In genomic region chr2:239035361-239035814, GRCh38 we compare ENCODE assay signal across 1 cellular context.
TF ChIP-seq lines count a peak whose summit lies in the region.

No MANE protein-coding gene starts in this region.

TF ChIP-seq in HepG2, 621 proteins besides CTCF, POLR2A, EP300 and RAD21 (continued from another document and continues in another):
- TF ChIP-seq RERE (CRISPR knock-in tag; IDR thresholded peaks at IDR 0.05; ENCODE audit: low read depth) (no peak), PRPF4 (IDR thresholded peaks at IDR 0.05; ENCODE audit: low read depth, low read length, poor library complexity, severe bottlenecking) (no peak), ZFP91 (CRISPR knock-in tag; IDR thresholded peaks at IDR 0.05; ENCODE audit: borderline replicate concordance) (0 out of 2 replicates have a peak, but pooled peaks have one; percentile 38), ZNF329 (CRISPR knock-in tag; IDR thresholded peaks at IDR 0.05; ENCODE audit: low read depth) (no peak), NR2F6 (IDR thresholded peaks at IDR 0.05) (no peak), NR2F6 (CRISPR knock-in tag; IDR thresholded peaks at IDR 0.05) (0 out of 2 replicates have a peak, but pooled peaks have one; percentile 24), ZKSCAN5 (CRISPR knock-in tag; IDR thresholded peaks at IDR 0.05) (no peak), SRF (IDR thresholded peaks at IDR 0.05; ENCODE audit: low read depth, low read length) (no peak), ZBTB21 (CRISPR knock-in tag; IDR thresholded peaks at IDR 0.05) (no peak), ZKSCAN8 (CRISPR knock-in tag; IDR thresholded peaks at IDR 0.05; ENCODE audit: borderline replicate concordance) (no peak), ZMYM2 (CRISPR knock-in tag; IDR thresholded peaks at IDR 0.05) (no peak), XRCC5 (optimal IDR thresholded peaks at IDR 0.05; ENCODE audit: low read length) (peak; percentile 14), U2AF1 (optimal IDR thresholded peaks at IDR 0.05; ENCODE audit: low read depth, low read length) (no peak), KLF9 (CRISPR knock-in tag; IDR thresholded peaks at IDR 0.05; ENCODE audit: low read depth) (no peak), SSRP1 (CRISPR knock-in tag; IDR thresholded peaks at IDR 0.05) (no peak), PHF8 (CRISPR knock-in tag; IDR thresholded peaks at IDR 0.05) (no peak), HES4 (CRISPR knock-in tag; IDR thresholded peaks at IDR 0.05; ENCODE audit: borderline replicate concordance) (no peak), RAD51 (IDR thresholded peaks at IDR 0.05; ENCODE audit: borderline replicate concordance) (no peak), ZNF3 (CRISPR knock-in tag; IDR thresholded peaks at IDR 0.05) (no peak), BCLAF1 (IDR thresholded peaks at IDR 0.05) (no peak), ZNF768 (CRISPR knock-in tag; IDR thresholded peaks at IDR 0.05) (peak; percentile 13; the same call in 1 of the 2 replicates), TBP (CRISPR knock-in tag; IDR thresholded peaks at IDR 0.05) (no peak), REST (IDR thresholded peaks at IDR 0.05; ENCODE audit: borderline replicate concordance in 1 of 2, low read depth in 1 of 2, low read length in 2 of 2) (no peak), PRMT3 (CRISPR knock-in tag; IDR thresholded peaks at IDR 0.05; ENCODE audit: borderline replicate concordance, low read depth) (no peak), ZBTB4 (CRISPR knock-in tag; IDR thresholded peaks at IDR 0.05; ENCODE audit: borderline replicate concordance) (no peak), MEIS2 (CRISPR knock-in tag; IDR thresholded peaks at IDR 0.05) (peak; percentile 74), SP140L (CRISPR knock-in tag; IDR thresholded peaks at IDR 0.05; ENCODE audit: borderline replicate concordance) (no peak), ZFY (CRISPR knock-in tag; IDR thresholded peaks at IDR 0.05) (0 out of 2 replicates have a peak, but pooled peaks have one; percentile 27), ZNF263 (CRISPR knock-in tag; IDR thresholded peaks at IDR 0.05) (peak; percentile 52; the same call in 1 of the 2 replicates)
- TF ChIP-seq, protein P1, sequence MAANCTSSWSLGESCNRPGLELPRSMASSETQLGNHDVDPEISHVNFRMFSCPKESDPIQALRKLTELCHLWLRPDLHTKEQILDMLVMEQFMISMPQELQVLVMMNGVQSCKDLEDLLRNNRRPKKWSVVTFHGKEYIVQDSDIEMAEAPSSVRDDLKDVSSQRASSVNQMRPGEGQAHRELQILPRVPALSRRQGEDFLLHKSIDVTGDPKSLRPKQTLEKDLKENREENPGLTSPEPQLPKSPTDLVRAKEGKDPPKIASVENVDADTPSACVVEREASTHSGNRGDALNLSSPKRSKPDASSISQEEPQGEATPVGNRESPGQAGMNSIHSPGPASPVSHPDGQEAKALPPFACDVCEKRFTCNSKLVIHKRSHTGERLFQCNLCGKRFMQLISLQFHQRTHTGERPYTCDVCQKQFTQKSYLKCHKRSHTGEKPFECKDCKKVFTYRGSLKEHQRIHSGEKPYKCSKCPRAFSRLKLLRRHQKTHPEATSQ (CRISPR knock-in tag; IDR thresholded peaks at IDR 0.05; ENCODE audit: borderline replicate concordance): no peak
- TF ChIP-seq, protein P2, sequence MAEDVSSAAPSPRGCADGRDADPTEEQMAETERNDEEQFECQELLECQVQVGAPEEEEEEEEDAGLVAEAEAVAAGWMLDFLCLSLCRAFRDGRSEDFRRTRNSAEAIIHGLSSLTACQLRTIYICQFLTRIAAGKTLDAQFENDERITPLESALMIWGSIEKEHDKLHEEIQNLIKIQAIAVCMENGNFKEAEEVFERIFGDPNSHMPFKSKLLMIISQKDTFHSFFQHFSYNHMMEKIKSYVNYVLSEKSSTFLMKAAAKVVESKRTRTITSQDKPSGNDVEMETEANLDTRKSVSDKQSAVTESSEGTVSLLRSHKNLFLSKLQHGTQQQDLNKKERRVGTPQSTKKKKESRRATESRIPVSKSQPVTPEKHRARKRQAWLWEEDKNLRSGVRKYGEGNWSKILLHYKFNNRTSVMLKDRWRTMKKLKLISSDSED (CRISPR knock-in tag; IDR thresholded peaks at IDR 0.05): no peak
- TF ChIP-seq, protein P3, sequence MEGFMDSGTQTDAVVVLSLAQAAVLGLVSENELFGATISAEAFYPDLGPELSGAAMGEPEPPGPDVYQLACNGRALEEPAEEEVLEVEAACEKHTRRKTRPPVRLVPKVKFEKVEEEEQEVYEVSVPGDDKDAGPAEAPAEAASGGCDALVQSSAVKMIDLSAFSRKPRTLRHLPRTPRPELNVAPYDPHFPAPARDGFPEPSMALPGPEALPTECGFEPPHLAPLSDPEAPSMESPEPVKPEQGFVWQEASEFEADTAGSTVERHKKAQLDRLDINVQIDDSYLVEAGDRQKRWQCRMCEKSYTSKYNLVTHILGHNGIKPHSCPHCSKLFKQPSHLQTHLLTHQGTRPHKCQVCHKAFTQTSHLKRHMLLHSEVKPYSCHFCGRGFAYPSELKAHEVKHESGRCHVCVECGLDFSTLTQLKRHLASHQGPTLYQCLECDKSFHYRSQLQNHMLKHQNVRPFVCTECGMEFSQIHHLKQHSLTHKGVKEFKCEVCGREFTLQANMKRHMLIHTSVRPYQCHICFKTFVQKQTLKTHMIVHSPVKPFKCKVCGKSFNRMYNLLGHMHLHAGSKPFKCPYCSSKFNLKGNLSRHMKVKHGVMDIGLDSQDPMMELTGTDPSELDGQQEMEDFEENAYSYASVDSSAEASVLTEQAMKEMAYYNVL (CRISPR knock-in tag; IDR thresholded peaks at IDR 0.05; ENCODE audit: borderline replicate concordance): no peak
